Comparison of ENCODE assay signal across 8 cellular contexts in the genomic region with DNA sequence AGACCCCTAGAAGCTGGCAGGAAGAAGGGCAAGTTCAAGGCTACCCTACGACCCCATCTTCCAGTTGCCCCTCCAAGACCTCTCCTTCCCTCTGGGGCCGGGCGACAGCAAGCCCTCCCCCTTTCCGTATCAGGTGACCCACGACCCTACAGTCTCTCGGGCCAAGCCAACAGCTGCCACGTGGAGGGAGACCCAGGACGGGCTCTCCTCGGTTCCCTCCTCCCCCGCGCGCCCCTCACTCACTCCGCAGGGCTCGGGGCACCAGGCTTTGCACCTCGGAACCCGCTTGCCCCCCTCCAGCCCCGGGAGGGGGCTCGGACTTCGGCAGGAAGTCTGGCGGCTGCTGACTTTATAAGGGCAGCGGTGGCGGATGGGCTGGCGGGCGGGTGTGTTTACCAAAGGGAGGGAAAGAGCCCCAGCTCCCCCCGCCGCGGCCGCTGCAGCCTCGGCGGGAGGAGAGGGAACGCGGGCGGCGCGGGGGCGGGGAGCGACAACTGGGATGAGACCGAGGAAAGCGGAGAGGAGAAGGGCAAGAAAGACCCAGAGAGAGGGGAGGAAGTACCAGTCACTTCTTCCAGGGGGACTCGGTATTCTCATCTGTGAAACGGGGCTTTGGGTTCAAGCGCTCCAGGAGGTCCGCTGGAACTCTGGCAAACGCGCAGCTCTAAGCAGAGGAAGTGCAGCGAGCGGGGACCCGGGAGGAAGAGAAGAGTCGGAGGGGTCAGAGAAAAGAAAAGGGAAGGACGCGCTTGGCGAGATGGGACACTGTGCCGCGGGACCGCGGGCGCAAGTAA. TPM values are rescaled to one million over a fixed set of nuclear protein-coding genes. Genes with fewer than 3 reads are reported as not detected.
DNase-seq lines count a peak whose midpoint lies in the region; ATAC-seq and TF ChIP-seq lines count a peak whose summit lies in the region.

No MANE protein-coding gene starts in this region.

- no peak overlapping the region for H3K27ac ChIP-seq in subcutaneous abdominal adipose tissue (ENCODE audit: low read depth, low read length)

- H3K4me3 ChIP-seq in GM12875 (ENCODE audit: low read depth, low read length) (peak overlapping the region; percentile 98), subcutaneous abdominal adipose tissue (ENCODE audit: low read depth in 1 of 5, low read length in 5 of 5) (peak overlapping the region; percentile 88 to 92 (median 90))

- DNase-seq in HCEC 1CT (peak; percentile 30), NCI-H1092 (lab: John Stamatoyannopoulos, UW) (peak; percentile 45), endothelial cell (ENCODE audit: low spot score) (peak; percentile 21), myocyte (ENCODE audit: low read depth) (peak; percentile 47)
- peak; percentile 68 for DNase-seq in activated CD4-positive, alpha-beta memory T cell treated with anti-CD3 and anti-CD28 coated beads for 36 hours

- peak overlapping the region; percentile 79 for H3K27ac Mint-ChIP-seq in activated CD4-positive, alpha-beta memory T cell treated with anti-CD3 and anti-CD28 coated beads for 36 hours
- no peak overlapping the region for H3K27ac Mint-ChIP-seq in endothelial cell (ENCODE audit: unreplicated experiment)

- peaks cover 6% of the 10 kb centered on the region for H3K36me3 Mint-ChIP-seq in activated CD4-positive, alpha-beta memory T cell treated with anti-CD3 and anti-CD28 coated beads for 36 hours
- H3K36me3 Mint-ChIP-seq in endothelial cell (ENCODE audit: low read depth, unreplicated experiment), result peaks cover 11% of the 10 kb centered on the region

- no peaks in the 10 kb centered on the region for H3K27me3 Mint-ChIP-seq in activated CD4-positive, alpha-beta memory T cell treated with anti-CD3 and anti-CD28 coated beads for 36 hours
- peaks cover 14% of the 10 kb centered on the region for H3K27me3 Mint-ChIP-seq in endothelial cell (ENCODE audit: unreplicated experiment)

- H3K27me3 ChIP-seq in subcutaneous abdominal adipose tissue (ENCODE audit: control insufficient read depth in 5 of 5, insufficient read depth in 4 of 5, low read length in 5 of 5), result no peaks in the 10 kb centered on the region

- H3K9me3 ChIP-seq in subcutaneous abdominal adipose tissue (ENCODE audit: control insufficient read depth in 5 of 5, low read length in 5 of 5), result no peaks in the 10 kb centered on the region

- peak overlapping the region; percentile 43 to 81 (median 74) for H3K9ac ChIP-seq in subcutaneous abdominal adipose tissue (ENCODE audit: low read length in 5 of 5)

- H3K36me3 ChIP-seq in subcutaneous abdominal adipose tissue (ENCODE audit: control insufficient read depth in 5 of 5, insufficient read depth in 5 of 5, low read length in 5 of 5), result peaks cover 0 to 3% (median 0%) of the 10 kb centered on the region in 5 donors

- no peaks in the 10 kb centered on the region for H3K9me3 Mint-ChIP-seq in activated CD4-positive, alpha-beta memory T cell treated with anti-CD3 and anti-CD28 coated beads for 36 hours
- no peaks in the 10 kb centered on the region for H3K9me3 Mint-ChIP-seq in endothelial cell (ENCODE audit: unreplicated experiment)

- ATAC-seq in HG02970 (IDR thresholded peaks at IDR 0.05; ENCODE audit: low FRiP score, unreplicated experiment), result no peak

- TF ChIP-seq CTCF in GM12875 (IDR thresholded peaks at IDR 0.05; ENCODE audit: borderline replicate concordance, insufficient read depth, low read depth, low read length), result no peak
- no peak for TF ChIP-seq CTCF in endothelial cell (IDR thresholded peaks at IDR 0.05; ENCODE audit: unreplicated experiment)

- H3K4me3 Mint-ChIP-seq in activated CD4-positive, alpha-beta memory T cell treated with anti-CD3 and anti-CD28 coated beads for 36 hours, result peak overlapping the region; percentile 96
- peak overlapping the region; percentile 94 for H3K4me3 Mint-ChIP-seq in endothelial cell (ENCODE audit: unreplicated experiment)

- CTCF ChIA-PET in activated CD4-positive, alpha-beta memory T cell treated with anti-CD3 and anti-CD28 coated beads for 36 hours (lab: Charles Lee), result interaction anchor here (0.8 to 20.2 kb wide), 9 partner anchors 10 to 138 kb away, joined by 3 to 562 read pairs (median 5); partner anchors contain the start of genes RTN4RL2, TIMM10 and UBE2L6

- intact Hi-C loops in activated CD4-positive, alpha-beta memory T cell treated with anti-CD3 and anti-CD28 coated beads for 36 hours (cut with micrococcal nuclease), result loop anchor here (1.0 to 2.0 kb wide), 2 partner anchors 13 to 56 kb away; no protein-coding TSS in a partner anchor

- H3K4me1 ChIP-seq in subcutaneous abdominal adipose tissue (ENCODE audit: control insufficient read depth in 5 of 5, insufficient read depth in 5 of 5, low read length in 5 of 5), result peaks cover 4 to 29% (median 25%) of the 10 kb centered on the region in 5 donors

- POLR2A ChIA-PET in activated CD4-positive, alpha-beta memory T cell treated with anti-CD3 and anti-CD28 coated beads for 36 hours (lab: Charles Lee), result interaction anchor here (1.1 to 3.1 kb wide), 7 partner anchors 12 to 226 kb away, joined by 3 to 13 read pairs (median 8); partner anchors contain the start of gene SELENOH

- peaks cover 31% of the 10 kb centered on the region for H3K4me1 Mint-ChIP-seq in activated CD4-positive, alpha-beta memory T cell treated with anti-CD3 and anti-CD28 coated beads for 36 hours (ENCODE audit: low read depth)
- H3K4me1 Mint-ChIP-seq in endothelial cell (ENCODE audit: unreplicated experiment), result peaks cover 3% of the 10 kb centered on the region

RNA-seq across cellular contexts. Expression of gene SLC43A1, which starts 0.8 kb away (rescaled TPM):
- 10 to 100 TPM; 23.1 to 23.3 TPM for total RNA-seq in activated CD4-positive, alpha-beta memory T cell treated with anti-CD3 and anti-CD28 coated beads for 36 hours
- 10.4 TPM for total RNA-seq in endothelial cell (ENCODE audit: unreplicated experiment)
- total RNA-seq in myocyte, result 9.1 and 11.0 TPM in 2 replicates
- polyA plus RNA-seq in myocyte (2012), result 5.3 TPM

RNA-seq across cellular contexts. Expression of gene TIMM10, which starts 15.8 kb away (rescaled TPM):
- total RNA-seq in activated CD4-positive, alpha-beta memory T cell treated with anti-CD3 and anti-CD28 coated beads for 36 hours, result 100 to 1,000 TPM; 131 to 134 TPM
- total RNA-seq in endothelial cell (ENCODE audit: unreplicated experiment) (60.2 TPM), myocyte (24.0 and 31.2 TPM in 2 replicates)
- 68.2 TPM for polyA plus RNA-seq in myocyte (2012)

RNA-seq across cellular contexts. Expression of gene SMTNL1, which starts 22.7 kb away (rescaled TPM):
- not detected for total RNA-seq in activated CD4-positive, alpha-beta memory T cell treated with anti-CD3 and anti-CD28 coated beads for 36 hours
- total RNA-seq in endothelial cell (ENCODE audit: unreplicated experiment) (45.2 TPM), myocyte (0.16 and 0.21 TPM in 2 replicates)
- polyA plus RNA-seq in myocyte (2012), result 0.10 TPM

RNA-seq across cellular contexts. Expression of gene UBE2L6, which starts 52.7 kb away (rescaled TPM):
- total RNA-seq in activated CD4-positive, alpha-beta memory T cell treated with anti-CD3 and anti-CD28 coated beads for 36 hours, result 100 to 1,000 TPM; 152 to 162 TPM
- total RNA-seq in endothelial cell (ENCODE audit: unreplicated experiment), result 56.2 TPM
- 31.1 and 36.8 TPM in 2 replicates for total RNA-seq in myocyte
- 95.8 TPM for polyA plus RNA-seq in myocyte (2012)

RNA-seq across cellular contexts. Expression of gene RTN4RL2, which starts 54.4 kb away (rescaled TPM):
- under 1 TPM; 0.36 to 0.51 TPM for total RNA-seq in activated CD4-positive, alpha-beta memory T cell treated with anti-CD3 and anti-CD28 coated beads for 36 hours
- 0.62 TPM for total RNA-seq in endothelial cell (ENCODE audit: unreplicated experiment)
- total RNA-seq in myocyte, result 0.53 and 0.94 TPM in 2 replicates
- polyA plus RNA-seq in myocyte (2012), result 0.24 TPM

Comparison
In these comparisons a context has a peak if more than half of its experiments do, and no peak if none do; other contexts are left out.
1. RNA of gene SMTNL1, which starts 22.7 kb away (total RNA-seq): 45.2 TPM in endothelial cell (single experiment); 0.16 to 0.21 TPM in myocyte and not detected in activated CD4-positive, alpha-beta memory T cell treated with anti-CD3 and anti-CD28 coated beads for 36 hours; every median in the first group is over 10 times any median in the second.
2. Peak in every context shown above with its lines, with median percentiles within 50 percentile points of each other: DNase-seq.